Comparison of ENCODE assay signal across 9 cellular contexts in genomic region chr16:3457434-3458252, GRCh38. TPM values are rescaled to one million over a fixed set of nuclear protein-coding genes. Genes with fewer than 3 reads are reported as not detected.
DNase-seq lines count a peak whose midpoint lies in the region; ATAC-seq, FAIRE-seq and TF ChIP-seq lines count a peak whose summit lies in the region.
"Had no signal": no experiment of that assay in that cellular context is flagged by ENCODE, and none has a peak within 500 bp of the region (broad histone marks: within the 10 kb centered on the region; RNA-seq: fewer than 3 reads in every experiment).

No MANE protein-coding gene starts in this region.

- H3K27me3 ChIP-seq in bronchial epithelial cell (ENCODE audit: control insufficient read depth, insufficient read depth, low read length), result no peaks in the 10 kb centered on the region

- H3K9me3 Mint-ChIP-seq in WTC11, result no peaks in the 10 kb centered on the region

- peak overlapping the region; percentile 96 for H3K27ac Mint-ChIP-seq in WTC11

- peaks cover 37% of the 10 kb centered on the region for H3K4me1 Mint-ChIP-seq in WTC11

- TF ChIP-seq CTCF in AG09309 (IDR thresholded peaks at IDR 0.05; ENCODE audit: control insufficient read depth, insufficient read depth, low read depth, low read length, missing control alignments) (peak; percentile 46), WTC11 (IDR thresholded peaks at IDR 0.05) (no peak), bronchial epithelial cell (IDR thresholded peaks at IDR 0.05; ENCODE audit: insufficient read depth, low read length, severe bottlenecking) (peak; percentile 67)

- CTCF ChIA-PET in WTC11 (lab: Charles Lee), result interaction anchor here (0.6 to 1.0 kb wide), 4 partner anchors 14 to 57 kb away, joined by 3 to 6 read pairs (median 4); partner anchors contain the start of genes CLUAP1, NAA60, ZNF174 and ZNF597

- no peak for FAIRE-seq in bronchial epithelial cell (lab: Jason Lieb, UNC)

- H3K4me3 Mint-ChIP-seq in WTC11, result peak overlapping the region; percentile 74

- POLR2A ChIA-PET in WTC11 (lab: Charles Lee), result interaction anchor here (0.6 to 0.8 kb wide), 4 partner anchors 14 to 322 kb away, joined by 3 to 4 read pairs (median 4); partner anchors contain the start of genes NAA60, ZNF174 and ZNF597

- peak; percentile 42 for DNase-seq in AG09309 (ENCODE audit: low read depth)
- DNase-seq in NCI-H2171 (lab: John Stamatoyannopoulos, UW), result peak; percentile 85
- peak; percentile 91 for DNase-seq in WTC11 (ENCODE audit: low spot score)
- peak; percentile 69 for DNase-seq in bronchial epithelial cell (ENCODE audit: low read depth)
- DNase-seq in iris pigment epithelial cell (ENCODE audit: low read depth), result peak; percentile 91
- peak; percentile 69 to 84 for DNase-seq in stimulated activated CD4-positive, alpha-beta T cell treated with anti-CD3 and anti-CD28 coated beads, Interleukin-12 subunit alpha, Interleukin-12 subunit beta, amount 100 ng/mL, for 24 hours (ENCODE audit: low read depth in 2 of 2)

- no peaks in the 10 kb centered on the region for H3K36me3 ChIP-seq in bronchial epithelial cell (ENCODE audit: control insufficient read depth, insufficient read depth, low read length)

- ATAC-seq in GM18873 (IDR thresholded peaks at IDR 0.05; ENCODE audit: low FRiP score, unreplicated experiment) (peak; percentile 73), HG03135 (IDR thresholded peaks at IDR 0.05; ENCODE audit: unreplicated experiment) (peak; percentile 82), WTC11 (peak; percentile 86)

- H3K4me3 ChIP-seq in AG09309 (ENCODE audit: control insufficient read depth, low read depth, low read length), result peak overlapping the region; percentile 85
- peak overlapping the region; percentile 71 for H3K4me3 ChIP-seq in bronchial epithelial cell (ENCODE audit: low read depth, low read length)

- no peaks in the 10 kb centered on the region for H3K36me3 Mint-ChIP-seq in WTC11

- no peaks in the 10 kb centered on the region; the same call in 1 of the 2 replicates for H3K27me3 Mint-ChIP-seq in WTC11 (ENCODE audit: low read depth)

TF ChIP-seq in WTC11, 78 proteins besides CTCF, POLR2A, EP300 and RAD21 (continues in another document):
- TF ChIP-seq HMGXB4 (CRISPR knock-in tag; IDR thresholded peaks at IDR 0.05), result peak; percentile 75; the same call in 1 of the 2 replicates
- TF ChIP-seq MYBL2 (CRISPR knock-in tag; IDR thresholded peaks at IDR 0.05), result peak; percentile 55; the same call in 1 of the 2 replicates
- 0 out of 2 replicates have a peak, but pooled peaks have one; percentile 76 for TF ChIP-seq ARID4B (CRISPR knock-in tag; IDR thresholded peaks at IDR 0.05; ENCODE audit: borderline replicate concordance)
- TF ChIP-seq GABPB1 (CRISPR knock-in tag; IDR thresholded peaks at IDR 0.05), result peak; percentile 60; the same call in 1 of the 2 replicates
- TF ChIP-seq ELF4 (CRISPR knock-in tag; IDR thresholded peaks at IDR 0.05; ENCODE audit: low read depth), result no peak; the same call in 1 of the 2 replicates
- TF ChIP-seq USF2 (CRISPR knock-in tag; IDR thresholded peaks at IDR 0.05), result peak; percentile 96
- TF ChIP-seq SP1 (CRISPR knock-in tag; conservative IDR thresholded peaks at IDR 0.05), result peak; percentile 99
- TF ChIP-seq IRF2 (CRISPR knock-in tag; IDR thresholded peaks at IDR 0.05; ENCODE audit: borderline replicate concordance, low read depth), result no peak
- TF ChIP-seq, protein P1, sequence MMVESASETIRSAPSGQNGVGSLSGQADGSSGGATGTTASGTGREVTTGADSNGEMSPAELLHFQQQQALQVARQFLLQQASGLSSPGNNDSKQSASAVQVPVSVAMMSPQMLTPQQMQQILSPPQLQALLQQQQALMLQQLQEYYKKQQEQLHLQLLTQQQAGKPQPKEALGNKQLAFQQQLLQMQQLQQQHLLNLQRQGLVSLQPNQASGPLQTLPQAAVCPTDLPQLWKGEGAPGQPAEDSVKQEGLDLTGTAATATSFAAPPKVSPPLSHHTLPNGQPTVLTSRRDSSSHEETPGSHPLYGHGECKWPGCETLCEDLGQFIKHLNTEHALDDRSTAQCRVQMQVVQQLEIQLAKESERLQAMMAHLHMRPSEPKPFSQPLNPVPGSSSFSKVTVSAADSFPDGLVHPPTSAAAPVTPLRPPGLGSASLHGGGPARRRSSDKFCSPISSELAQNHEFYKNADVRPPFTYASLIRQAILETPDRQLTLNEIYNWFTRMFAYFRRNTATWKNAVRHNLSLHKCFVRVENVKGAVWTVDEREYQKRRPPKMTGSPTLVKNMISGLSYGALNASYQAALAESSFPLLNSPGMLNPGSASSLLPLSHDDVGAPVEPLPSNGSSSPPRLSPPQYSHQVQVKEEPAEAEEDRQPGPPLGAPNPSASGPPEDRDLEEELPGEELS (CRISPR knock-in tag; IDR thresholded peaks at IDR 0.05), result peak; percentile 13; the same call in 1 of the 2 replicates
- peak; percentile 3; the same call in 1 of the 2 replicates for TF ChIP-seq ZNF423 (CRISPR knock-in tag; IDR thresholded peaks at IDR 0.05)
- no peak for TF ChIP-seq PREB (CRISPR knock-in tag; IDR thresholded peaks at IDR 0.05; ENCODE audit: borderline replicate concordance)

RNA-seq across cellular contexts. Expression of gene NAA60, which starts 14.2 kb away (rescaled TPM):
- total RNA-seq in WTC11 (2021) (44.8 to 50.3 TPM (median 46.4 TPM) in 3 replicates), bronchial epithelial cell (5.0 and 10.0 TPM in 2 replicates)

RNA-seq across cellular contexts. Expression of gene ZNF597, which starts 14.3 kb away (rescaled TPM):
- 1.3 to 2.2 TPM (median 1.4 TPM) in 3 replicates for total RNA-seq in WTC11 (2021)
- total RNA-seq in bronchial epithelial cell, result 1.3 and 1.9 TPM in 2 replicates

RNA-seq across cellular contexts. Expression of gene C16orf90, which starts 37.6 kb away (rescaled TPM):
- not detected in 3 replicates for total RNA-seq in WTC11 (2021)
- total RNA-seq in bronchial epithelial cell, result not detected in 2 replicates
- total RNA-seq: T-helper 2 cell treated with Interferon-gamma antibody and Interleukin-4, amounts not matched to agents 100 ng/mL and 5 ng/mL, for 36 hours had no signal

RNA-seq across cellular contexts. Expression of gene CLUAP1, which starts 43.2 kb away (rescaled TPM):
- total RNA-seq in WTC11 (2021) (11.1 to 13.7 TPM (median 12.6 TPM) in 3 replicates), bronchial epithelial cell (8.2 and 16.9 TPM in 2 replicates)

RNA-seq across cellular contexts. Expression of gene ZNF174, which starts 56.6 kb away (rescaled TPM):
- total RNA-seq in WTC11 (2021) (11.3 to 13.8 TPM (median 11.7 TPM) in 3 replicates), bronchial epithelial cell (4.2 TPM in 2 replicates)

Comparison
In these comparisons a context has a peak if more than half of its experiments do, and no peak if none do; other contexts are left out.
1. Peak in every context shown above with its lines: DNase-seq, ATAC-seq and H3K4me3 ChIP-seq.